In the genomic region with DNA sequence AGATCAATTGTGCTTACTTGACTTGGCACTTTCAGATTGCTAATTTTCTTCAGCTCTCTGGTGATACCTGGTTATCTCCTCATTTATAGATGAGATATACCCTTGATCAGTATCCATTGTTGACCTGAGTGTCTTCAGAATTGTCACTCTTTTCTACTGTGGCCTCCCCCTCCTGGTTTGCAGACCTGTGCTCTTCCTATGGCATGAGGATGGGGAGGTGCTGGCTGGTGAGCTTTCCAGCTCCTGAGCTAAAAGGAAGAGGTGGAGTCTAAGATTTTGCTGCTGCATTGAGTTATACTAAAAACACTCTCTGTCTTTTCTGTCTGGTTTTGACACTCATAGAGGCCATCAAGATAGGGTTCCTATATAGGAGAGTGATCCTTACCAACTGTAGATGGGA, we compare ENCODE assay signal across 28 cellular contexts. TPM values are rescaled to one million over a fixed set of nuclear protein-coding genes. Genes with fewer than 3 reads are reported as not detected.
A peak's percentile ranks its signal among the peaks of the same experiment; 100 is the strongest.
DNase-seq lines count a peak whose midpoint lies in the region; ATAC-seq, FAIRE-seq and TF ChIP-seq lines count a peak whose summit lies in the region.
"Had no signal": no experiment of that assay in that cellular context is flagged by ENCODE, and none has a peak within 500 bp of the region (broad histone marks: within the 10 kb centered on the region; RNA-seq: fewer than 3 reads in every experiment).

No MANE protein-coding gene starts in this region.

- no peaks in the 10 kb centered on the region for H3K9me3 Mint-ChIP-seq in IgD-negative memory B cell
- H3K9me3 Mint-ChIP-seq in astrocyte (ENCODE audit: unreplicated experiment): no peaks in the 10 kb centered on the region
- H3K9me3 Mint-ChIP-seq: activated T-cell treated with anti-CD3 and anti-CD28 coated beads, Interleukin-2, amount 50 U/mL, for 24 hours had no signal

- H3K4me1 ChIP-seq in DOHH2 (ENCODE audit: control insufficient read depth, low read length) (peaks cover 35% of the 10 kb centered on the region), astrocyte (ENCODE audit: insufficient read depth, low read length) (no peaks in the 10 kb centered on the region), trophoblast cell (ENCODE audit: control insufficient read depth in 1 of 2, insufficient read depth in 2 of 2, low read length in 2 of 2) (peaks cover 5 to 9% of the 10 kb centered on the region in 2 experiments), HAP-1 (peaks cover 68% of the 10 kb centered on the region)
- H3K4me1 ChIP-seq: parathyroid adenoma, tibial artery had no signal

- H3K4me2 ChIP-seq in DOHH2 (ENCODE audit: low read length) (peak overlapping the region; percentile 43), astrocyte (ENCODE audit: low read length) (no peak overlapping the region), trophoblast cell (ENCODE audit: low read length) (no peak overlapping the region)

- peaks cover 6% of the 10 kb centered on the region; the same call in 1 of the 2 replicates for H3K79me2 ChIP-seq in DOHH2 (ENCODE audit: control insufficient read depth, low read length)
- H3K79me2 ChIP-seq in astrocyte (ENCODE audit: insufficient read depth, low read length): peaks cover 64% of the 10 kb centered on the region
- peaks cover 5% of the 10 kb centered on the region for H3K79me2 ChIP-seq in trophoblast cell (ENCODE audit: control insufficient read depth, insufficient read depth, low read length, poor library complexity)
- H3K79me2 ChIP-seq: parathyroid adenoma had no signal

- H4K12ac ChIP-seq in trophoblast cell (ENCODE audit: low read depth, low read length): no peak overlapping the region

- H4K8ac ChIP-seq in trophoblast cell (ENCODE audit: low read depth, low read length): no peak overlapping the region

- H3K79me1 ChIP-seq in trophoblast cell (ENCODE audit: low read length): peaks cover 6% of the 10 kb centered on the region

- H2BK120ac ChIP-seq in trophoblast cell (ENCODE audit: insufficient read depth, low read length, poor library complexity): no peak overlapping the region

- H3K9ac ChIP-seq in astrocyte (ENCODE audit: low read length) (no peak overlapping the region), trophoblast cell (ENCODE audit: low read length) (no peak overlapping the region)
- H3K9ac ChIP-seq: GM23248, parathyroid adenoma had no signal

- H3K27ac ChIP-seq in DOHH2 (ENCODE audit: low read depth, low read length) (no peak overlapping the region), astrocyte (ENCODE audit: low read depth, low read length) (no peak overlapping the region), trophoblast cell (ENCODE audit: low read depth, low read length) (no peak overlapping the region)
- H3K27ac ChIP-seq: cardiac muscle cell, coronary artery, GM23248, parathyroid adenoma, tibial artery had no signal

- H3F3A ChIP-seq in DOHH2 (ENCODE audit: control insufficient read depth, insufficient read depth): 0 out of 2 replicates have a peak, but pooled peaks cover 4% of the 10 kb centered on the region

- no peaks in the 10 kb centered on the region for H3K9me3 ChIP-seq in DOHH2 (ENCODE audit: control insufficient read depth, insufficient read depth, low read length)
- no peaks in the 10 kb centered on the region for H3K9me3 ChIP-seq in astrocyte (ENCODE audit: insufficient read depth, low read depth, low read length)
- H3K9me3 ChIP-seq in trophoblast cell (ENCODE audit: insufficient read depth, low read depth, low read length): no peaks in the 10 kb centered on the region
- no peaks in the 10 kb centered on the region for H3K9me3 ChIP-seq in HAP-1
- H3K9me3 ChIP-seq: tibial artery had no signal

- no peak overlapping the region for H3K23ac ChIP-seq in trophoblast cell (ENCODE audit: low read length)

- peak overlapping the region; percentile 65 to 84 (median 74) for H3K4me3 Mint-ChIP-seq in IgD-negative memory B cell
- H3K4me3 Mint-ChIP-seq in astrocyte (ENCODE audit: unreplicated experiment): peak overlapping the region; percentile 1
- H3K4me3 Mint-ChIP-seq: activated T-cell treated with anti-CD3 and anti-CD28 coated beads, Interleukin-2, amount 50 U/mL, for 24 hours had no signal

- H4K20me1 ChIP-seq in DOHH2 (ENCODE audit: control insufficient read depth, insufficient read depth, low read depth, low read length) (no peaks in the 10 kb centered on the region), astrocyte (ENCODE audit: insufficient read depth, low read length) (peaks cover 51% of the 10 kb centered on the region)

- no peak overlapping the region for H4K91ac ChIP-seq in trophoblast cell (ENCODE audit: low read depth, low read length)

- H3K27ac Mint-ChIP-seq in IgD-negative memory B cell (peak overlapping the region; percentile 48 to 91 (median 72)), astrocyte (ENCODE audit: unreplicated experiment) (no peak overlapping the region)
- H3K27ac Mint-ChIP-seq: activated T-cell treated with anti-CD3 and anti-CD28 coated beads, Interleukin-2, amount 50 U/mL, for 24 hours had no signal

- H2AFZ ChIP-seq in astrocyte (ENCODE audit: low read depth, low read length): no peak overlapping the region
- no peak overlapping the region for H2AFZ ChIP-seq in trophoblast cell (ENCODE audit: insufficient read depth, low read length, poor library complexity)
- H2AFZ ChIP-seq: GM23248, parathyroid adenoma had no signal

- H2BK5ac ChIP-seq in trophoblast cell (ENCODE audit: low read depth, low read length, poor library complexity): no peak overlapping the region

- no peak overlapping the region for H2BK12ac ChIP-seq in trophoblast cell (ENCODE audit: low read length)

- no peak overlapping the region for H3K18ac ChIP-seq in trophoblast cell (ENCODE audit: low read length)

- H2AK5ac ChIP-seq in trophoblast cell (ENCODE audit: low read length): no peak overlapping the region

- TF ChIP-seq CTCF in DOHH2 (IDR thresholded peaks at IDR 0.05; ENCODE audit: low read depth, low read length, poor library complexity, severe bottlenecking) (no peak), astrocyte (IDR thresholded peaks at IDR 0.05; ENCODE audit: insufficient read depth, low read depth, low read length) (no peak)

- H3K4me3 ChIP-seq in DOHH2 (ENCODE audit: low read length): no peak overlapping the region
- no peak overlapping the region for H3K4me3 ChIP-seq in astrocyte (ENCODE audit: insufficient read depth, low read depth, low read length)
- no peak overlapping the region for H3K4me3 ChIP-seq in trophoblast cell (ENCODE audit: low read depth, low read length)
- H3K4me3 ChIP-seq in HAP-1: no peak overlapping the region
- H3K4me3 ChIP-seq: cardiac muscle cell, coronary artery, GM23248, tibial artery had no signal

- H3K36me3 ChIP-seq in DOHH2 (ENCODE audit: control insufficient read depth, low read length): peaks cover 13% of the 10 kb centered on the region
- peaks cover 19% of the 10 kb centered on the region for H3K36me3 ChIP-seq in astrocyte (ENCODE audit: insufficient read depth, low read length)
- H3K36me3 ChIP-seq in trophoblast cell (ENCODE audit: control insufficient read depth in 1 of 2, insufficient read depth in 2 of 2, low read length in 2 of 2): peaks cover 3 to 9% of the 10 kb centered on the region in 2 experiments
- peaks cover 21% of the 10 kb centered on the region for H3K36me3 ChIP-seq in HAP-1 (replicated peaks)

- H3K9me2 ChIP-seq in DOHH2 (replicated peaks; ENCODE audit: control insufficient read depth, low read length): no peaks in the 10 kb centered on the region

- FAIRE-seq in astrocyte (lab: Jason Lieb, UNC): no peak
- FAIRE-seq: endometrium, HTR-8/SVneo, keratinocyte had no signal

- peaks cover 30 to 34% (median 34%) of the 10 kb centered on the region in 3 donors for H3K4me1 Mint-ChIP-seq in IgD-negative memory B cell
- peaks cover 16% of the 10 kb centered on the region for H3K4me1 Mint-ChIP-seq in astrocyte (ENCODE audit: low read depth, unreplicated experiment)

- in situ Hi-C loops in HAP-1 (cut with MboI; ENCODE audit: low sequenced_read_pairs): no loop called here

- H3K36me3 Mint-ChIP-seq in IgD-negative memory B cell (peaks cover 3% of the 10 kb centered on the region), astrocyte (ENCODE audit: low read depth, unreplicated experiment) (peaks cover 12% of the 10 kb centered on the region)

- H3K27me3 Mint-ChIP-seq in IgD-negative memory B cell (peaks cover 1% of the 10 kb centered on the region), astrocyte (ENCODE audit: low read depth, unreplicated experiment) (no peaks in the 10 kb centered on the region)
- H3K27me3 Mint-ChIP-seq: activated T-cell treated with anti-CD3 and anti-CD28 coated beads, Interleukin-2, amount 50 U/mL, for 24 hours had no signal

- H3K27me3 ChIP-seq in DOHH2 (ENCODE audit: control insufficient read depth, low read length) (no peaks in the 10 kb centered on the region), astrocyte (ENCODE audit: insufficient read depth, low read length) (no peaks in the 10 kb centered on the region), trophoblast cell (ENCODE audit: insufficient read depth, low read length) (no peaks in the 10 kb centered on the region), HAP-1 (ENCODE audit: low read depth) (no peaks in the 10 kb centered on the region)
- H3K27me3 ChIP-seq: cardiac muscle cell, tibial artery had no signal

- peak overlapping the region; percentile 69 for H3K4ac ChIP-seq in trophoblast cell (ENCODE audit: low read depth, low read length)

- no peak overlapping the region for H3K14ac ChIP-seq in trophoblast cell (ENCODE audit: low read length)

- DNase-seq in astrocyte (ENCODE audit: low read depth) (no peak), trophoblast cell (no peak), HAP-1 (ENCODE audit: low spot score in 2 of 2) (no peak)
- DNase-seq: activated naive CD4-positive, alpha-beta T cell; activated T-cell treated with anti-CD3 and anti-CD28 coated beads, Interleukin-2, amount 50 U/mL, for 24 hours; DMS53; GDM1; GM23248; NCI-H1930; NCI-H226; NCI-H748 treated with DMSO at 0.1 percent for 48 hours; PC-3; right cardiac atrium; stimulated activated CD4-positive, alpha-beta T cell treated with anti-CD3 and anti-CD28 coated beads, Interleukin-4, amount 100 ng/mL, for 1 hour; stimulated activated naive CD4-positive, alpha-beta T cell treated with Interleukin-2 at 50 U/mL for 16 hours; tibial artery had no signal

- ATAC-seq in HG02678 (IDR thresholded peaks at IDR 0.05; ENCODE audit: unreplicated experiment): no peak
- no peak for ATAC-seq in HG02759 (IDR thresholded peaks at IDR 0.05; ENCODE audit: unreplicated experiment)
- ATAC-seq: activated CD4-positive, CD25-positive, alpha-beta regulatory T cell treated with anti-CD3 and anti-CD28 coated beads, Interleukin-2, amount 50 U/mL, for 24 hours; PC-3; right cardiac atrium; Right ventricle myocardium inferior had no signal

RNA-seq across cellular contexts. Expression of a gene that starts 23.7 kb away (rescaled TPM):
- polyA plus RNA-seq in IgD-negative memory B cell: 21.4 TPM
- 44.2 and 47.7 TPM in 2 replicates for total RNA-seq in astrocyte
- 47.6 and 48.5 TPM in 2 replicates for polyA plus RNA-seq in trophoblast cell (2013)

RNA-seq across cellular contexts. Expression of a gene that starts 36.8 kb away (rescaled TPM):
- 15.5 TPM for polyA plus RNA-seq in IgD-negative memory B cell
- 69.1 and 76.5 TPM in 2 replicates for total RNA-seq in astrocyte
- 39.6 and 40.5 TPM in 2 replicates for polyA plus RNA-seq in trophoblast cell (2013)
